Comparison of ENCODE assay signal across 33 cellular contexts in genomic region chr2:218869064-218869463, GRCh38. TPM values are rescaled to one million over a fixed set of nuclear protein-coding genes. Genes with fewer than 3 reads are reported as not detected.
"Had no signal": no experiment of that assay in that cellular context is flagged by ENCODE, and none has a peak within 500 bp of the region (broad histone marks: within the 10 kb centered on the region; RNA-seq: fewer than 3 reads in every experiment).

No MANE protein-coding gene starts in this region.

- H3K4me3 Mint-ChIP-seq: dendritic cell treated with granulocyte-macrophage colony-stimulating factor and Interleukin-4, amounts not matched to agents 40 ng/mL and 50 ng/mL, for 4 days; effector memory CD8-positive, alpha-beta T cell; endodermal cell had no signal

- FAIRE-seq: endometrium, islet of Langerhans, keratinocyte had no signal

- ATAC-seq: effector memory CD8-positive, alpha-beta T cell; esophagus mucosa; gastrocnemius medialis; heart right ventricle; left cardiac atrium; left lung; left ventricle myocardium superior; lower lobe of right lung had no signal

- H3K27ac Mint-ChIP-seq: dendritic cell treated with granulocyte-macrophage colony-stimulating factor and Interleukin-4, amounts not matched to agents 40 ng/mL and 50 ng/mL, for 4 days; effector memory CD8-positive, alpha-beta T cell; endodermal cell had no signal

- H3K4me1 ChIP-seq: colonic mucosa had no signal

- H3K9me3 ChIP-seq: colonic mucosa, esophagus squamous epithelium, gastrocnemius medialis, heart right ventricle, left lung, lower lobe of right lung had no signal

- H3K27ac ChIP-seq: colonic mucosa, epithelial cell of prostate, esophagus squamous epithelium, gastrocnemius medialis, left lung, lower lobe of right lung had no signal

- DNase-seq: colonic mucosa; cortex of kidney; effector CD8-positive, alpha-beta T cell; effector memory CD8-positive, alpha-beta T cell; endodermal cell; erythroblast; esophagus squamous epithelium; foreskin fibroblast; foreskin melanocyte; gastrocnemius medialis; glutamatergic neuron; head of caudate nucleus; heart right ventricle; hippocampal formation; left cardiac atrium; left lung; left ventricle myocardium superior; lower lobe of right lung; mesenchymal stem cell; midbrain had no signal

- H3K36me3 ChIP-seq: colonic mucosa, esophagus squamous epithelium, gastrocnemius medialis, heart right ventricle, left lung, lower lobe of right lung had no signal

- H3K4me3 ChIP-seq: colonic mucosa, esophagus squamous epithelium, gastrocnemius medialis, heart right ventricle, left lung, lower lobe of right lung had no signal

- H3K9me3 Mint-ChIP-seq: dendritic cell treated with granulocyte-macrophage colony-stimulating factor and Interleukin-4, amounts not matched to agents 40 ng/mL and 50 ng/mL, for 4 days; effector memory CD8-positive, alpha-beta T cell; endodermal cell had no signal

RNA-seq across cellular contexts. Expression of gene WNT6, which starts 9.5 kb away (rescaled TPM):
- total RNA-seq: dermis microvascular lymphatic vessel endothelial cell, endodermal cell, esophagus mucosa, glomerular endothelial cell, left lung, lung microvascular endothelial cell, mononuclear cell had no signal

RNA-seq across cellular contexts. Expression of gene WNT10A, which starts 11.6 kb away (rescaled TPM):
- total RNA-seq: dermis microvascular lymphatic vessel endothelial cell, endodermal cell, gastrocnemius medialis, glomerular endothelial cell, left ventricle myocardium superior, lung microvascular endothelial cell, mesenteric fat pad had no signal

RNA-seq across cellular contexts. Expression of gene PRKAG3, which starts 37.5 kb away (rescaled TPM):
- total RNA-seq: colonic mucosa, dermis microvascular lymphatic vessel endothelial cell, endodermal cell, esophagus mucosa, esophagus squamous epithelium, glomerular endothelial cell, kidney epithelial cell, left lung, lower lobe of right lung, lung microvascular endothelial cell, mesenteric fat pad, mononuclear cell, mucosa of gallbladder had no signal
